In the genomic region with DNA sequence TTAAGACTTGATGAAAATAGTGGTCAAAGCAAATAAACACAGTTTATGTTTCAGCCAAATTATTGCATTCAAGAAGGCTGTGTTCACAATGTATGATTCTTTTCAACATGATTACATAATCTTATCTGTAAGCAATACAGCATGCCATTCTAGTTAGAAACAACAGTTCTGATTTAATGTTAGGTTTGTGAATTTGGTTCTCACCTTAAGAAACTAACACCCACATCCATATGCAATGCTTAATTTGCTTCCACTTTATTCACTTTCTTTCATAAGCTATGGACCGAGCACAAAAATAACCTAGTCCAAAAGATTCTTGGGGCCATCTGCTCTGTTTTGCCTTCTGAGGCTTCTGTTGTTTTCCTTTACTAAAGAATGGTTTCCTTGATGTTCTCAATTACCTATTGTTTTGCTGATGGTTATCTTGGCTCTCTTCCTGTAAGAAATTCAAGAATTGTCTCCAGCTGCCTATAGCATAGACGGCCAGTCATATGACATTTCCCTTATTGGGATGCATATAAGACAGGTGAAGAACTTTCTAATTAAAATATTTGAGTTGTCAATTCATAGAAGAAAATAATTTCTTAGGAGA, we compare ENCODE assay signal across 17 cellular contexts.
"Had no signal": no experiment of that assay in that cellular context is flagged by ENCODE, and none has a peak within 500 bp of the region (broad histone marks: within the 10 kb centered on the region; RNA-seq: fewer than 3 reads in every experiment).

No MANE protein-coding gene starts in this region.

- H3K4me1 ChIP-seq: lower lobe of right lung, sigmoid colon had no signal

- H3K27ac Mint-ChIP-seq: nephron progenitor cell; T-helper 1 cell treated with Interleukin-12 subunit alpha and Interleukin-12 subunit beta and Interleukin-4 antibody, amounts not matched to agents 30 μg/mL and 1 μg/mL, for 36 hours had no signal

- H3K27me3 ChIP-seq: adrenal gland, sigmoid colon had no signal

- DNase-seq: activated CD4-positive, alpha-beta T cell treated with anti-CD3 and anti-CD28 coated beads, Interleukin-2, amount 50 U/mL, for 4 hours; activated CD4-positive, CD25-positive, alpha-beta regulatory T cell treated with anti-CD3 and anti-CD28 coated beads, Interleukin-2, amount 50 U/mL, for 72 hours; activated naive CD4-positive, alpha-beta T cell treated with anti-CD3 and anti-CD28 coated beads, Interleukin-2, amount 50 U/mL, for 16 hours; activated T-cell treated with anti-CD3 and anti-CD28 coated beads, Interleukin-2, amount 50 U/mL, for 1 hour; adrenal gland; effector memory CD4-positive, alpha-beta T cell; left cardiac atrium; lower lobe of right lung; mucosa of descending colon; nephron progenitor cell; sigmoid colon; stimulated activated CD4-positive, alpha-beta T cell treated with anti-CD3 and anti-CD28 coated beads, Interleukin-4, amount 100 ng/mL, for 1 hour; stimulated activated CD8-positive, alpha-beta memory T cell treated with anti-CD3 and anti-CD28 coated beads, Interleukin-4, amount 100 ng/mL, for 48 hours; stimulated activated naive CD8-positive, alpha-beta T cell treated with anti-CD3 and anti-CD28 coated beads, Interleukin-15, Interleukin-2, amounts not matched to agents 100 U/mL and 50 U/mL, for 24 hours had no signal

- H3K4me3 ChIP-seq: adrenal gland, coronary artery, lower lobe of right lung, mucosa of descending colon, sigmoid colon, thoracic aorta had no signal

- H3K27ac ChIP-seq: adrenal gland, coronary artery, lower lobe of right lung, sigmoid colon, thoracic aorta had no signal

- ATAC-seq: left cardiac atrium; lower lobe of right lung; mucosa of descending colon; stimulated activated naive CD8-positive, alpha-beta T cell treated with anti-CD3 and anti-CD28 coated beads, Interleukin-15, Interleukin-2, amounts not matched to agents 100 U/mL and 50 U/mL, for 24 hours had no signal

- H3K4me1 Mint-ChIP-seq: nephron progenitor cell had no signal

- H3K9me3 ChIP-seq: adrenal gland, lower lobe of right lung, mucosa of descending colon, sigmoid colon, thoracic aorta had no signal

- H3K36me3 ChIP-seq: adrenal gland, lower lobe of right lung, sigmoid colon, thoracic aorta had no signal

- H3K4me3 Mint-ChIP-seq: nephron progenitor cell; T-helper 1 cell treated with Interleukin-12 subunit alpha and Interleukin-12 subunit beta and Interleukin-4 antibody, amounts not matched to agents 30 μg/mL and 1 μg/mL, for 36 hours had no signal

- H3K9me3 Mint-ChIP-seq: nephron progenitor cell had no signal
